14 cellular contexts compared by ENCODE assay signal in genomic region chr22:38850941-38851849, GRCh38. TPM values are rescaled to one million over a fixed set of nuclear protein-coding genes. Genes with fewer than 3 reads are reported as not detected.
DNase-seq lines count a peak whose midpoint lies in the region; ATAC-seq and TF ChIP-seq lines count a peak whose summit lies in the region.
"Had no signal": no experiment of that assay in that cellular context is flagged by ENCODE, and none has a peak within 500 bp of the region (broad histone marks: within the 10 kb centered on the region; RNA-seq: fewer than 3 reads in every experiment).

No MANE protein-coding gene starts in this region.

- in situ Hi-C loops in GM23248 (cut with MboI) (no loop called here), GM13977 (cut with MboI; ENCODE audit: low pct_unique_long_range_greater_than_20kb, low sequenced_read_pairs, unreplicated experiment) (no loop called here)

- 0 out of 2 replicates have a peak, but pooled peaks cover 11% of the 10 kb centered on the region for H3F3A ChIP-seq in GM23248 (ENCODE audit: insufficient read depth)

- H3K9me3 ChIP-seq in GM23248 (ENCODE audit: low read depth) (no peaks in the 10 kb centered on the region), NT2/D1 (ENCODE audit: insufficient read depth, low read length) (no peaks in the 10 kb centered on the region), stomach (no peaks in the 10 kb centered on the region)
- H3K9me3 ChIP-seq: body of pancreas, Caco-2, testis had no signal

- no peak overlapping the region for H3K4me3 ChIP-seq in GM23248
- H3K4me3 ChIP-seq in NT2/D1 (ENCODE audit: insufficient read length, low read depth): no peak overlapping the region
- H3K4me3 ChIP-seq in epithelial cell of esophagus (ENCODE audit: low read length): no peak overlapping the region
- H3K4me3 ChIP-seq in stomach: no peak overlapping the region
- H3K4me3 ChIP-seq: body of pancreas, testis had no signal

- H3K4me1 ChIP-seq in GM23248 (ENCODE audit: insufficient read depth) (peaks cover 10% of the 10 kb centered on the region), NT2/D1 (ENCODE audit: insufficient read depth, insufficient read length) (peaks cover 6% of the 10 kb centered on the region), stomach (no peaks in the 10 kb centered on the region)
- H3K4me1 ChIP-seq: body of pancreas, Caco-2, testis had no signal

- intact Hi-C loops in stomach (cut with DNase I; ENCODE audit: low total_unique reads): loop anchor here (10.0 kb wide), 1 partner anchor 76 kb away; no protein-coding TSS in a partner anchor

- no peaks in the 10 kb centered on the region for H3K9me2 ChIP-seq in GM23248 (ENCODE audit: insufficient read depth)

- H3K9ac ChIP-seq in GM23248 (no peak overlapping the region), NT2/D1 (ENCODE audit: insufficient read length, low read depth) (peak overlapping the region; percentile 8)

- ATAC-seq in GM19351 (IDR thresholded peaks at IDR 0.05; ENCODE audit: unreplicated experiment): no peak
- ATAC-seq: body of pancreas, natural killer cell had no signal

- H3K27ac ChIP-seq in GM23248 (no peak overlapping the region), stomach (no peak overlapping the region)
- H3K27ac ChIP-seq: body of pancreas, testis had no signal

- H3K27me3 ChIP-seq in GM23248 (replicated peaks; ENCODE audit: insufficient read depth) (no peaks in the 10 kb centered on the region; the same call in 1 of the 2 replicates), NT2/D1 (ENCODE audit: insufficient read depth, insufficient read length) (peaks cover 12% of the 10 kb centered on the region), stomach (peaks cover 0 to 11% (median 0%) of the 10 kb centered on the region in 3 donors)
- H3K27me3 ChIP-seq: body of pancreas, testis had no signal

- WGBS in GM23248 (ENCODE audit: low coverage in 1 of 2, low lambda C conversion rate in 2 of 2, missing lambda C conversion rate in 2 of 2), 2 experiments: 32 to 38% methylated on average over 15 of the region's 15 CpGs
- 47 to 59% (median 57%) methylated on average over 15 of the region's 15 CpGs for whole genome bisulfite sequencing in stomach, 5 donors

- TF ChIP-seq CTCF in epithelial cell of esophagus (IDR thresholded peaks at IDR 0.05; ENCODE audit: insufficient read depth, low read depth, low read length, missing control alignments): no peak
- TF ChIP-seq CTCF in stomach (IDR thresholded peaks at IDR 0.05): no peak
- TF ChIP-seq CTCF in GM13977 (IDR thresholded peaks at IDR 0.05; ENCODE audit: extremely low read depth, insufficient read depth, missing control alignments): no peak

- H3K4me2 ChIP-seq in GM23248 (ENCODE audit: unreplicated experiment): no peak overlapping the region

- H2AFZ ChIP-seq in GM23248: no peak overlapping the region

- H3K36me3 ChIP-seq in GM23248 (ENCODE audit: low read depth): no peaks in the 10 kb centered on the region
- no peaks in the 10 kb centered on the region for H3K36me3 ChIP-seq in NT2/D1 (ENCODE audit: insufficient read depth, insufficient read length, low read length)
- H3K36me3 ChIP-seq in stomach: no peaks in the 10 kb centered on the region

- H3K79me2 ChIP-seq in GM23248 (ENCODE audit: insufficient read depth): no peaks in the 10 kb centered on the region

- TF ChIP-seq POLR2A in stomach (IDR thresholded peaks at IDR 0.05): no peak

- no peak for TF ChIP-seq EP300 in stomach (IDR thresholded peaks at IDR 0.05)

- DNase-seq in GM23248: peak; percentile 88
- no peak for DNase-seq in NT2/D1 (ENCODE audit: low read depth, low spot score)
- peak; percentile 85 for DNase-seq in epithelial cell of esophagus (ENCODE audit: low read depth)
- peak; percentile 78 for DNase-seq in renal cortical epithelial cell (ENCODE audit: low read depth)
- DNase-seq in stomach: no peak
- no peak for DNase-seq in GM13977 (ENCODE audit: low spot score)
- DNase-seq: activated CD4-positive, alpha-beta T cell treated with anti-CD3 and anti-CD28 coated beads for 48 hours; body of pancreas; Caco-2; H9; natural killer cell; NCI-H2029; testis had no signal

- H4K20me1 ChIP-seq in GM23248 (ENCODE audit: insufficient read depth): no peaks in the 10 kb centered on the region

RNA-seq across cellular contexts. Expression of gene NPTXR, which starts 7.4 kb away (rescaled TPM):
- 2.7 and 4.2 TPM in 2 replicates for total RNA-seq in GM23248 (2014; rRNA removed; shearing (Covaris generic))
- 0.99 TPM in 2 replicates for polyA plus RNA-seq in GM23248 (2016; fragmentation: Nextera tagmentation; extraction: Ambion mirVana)
- 0.87 and 24.7 TPM in 2 replicates for total RNA-seq in renal cortical epithelial cell
- 10 to 100 TPM in 2 of 5 donors, 1 to 10 TPM in 3; 1.2 to 19.6 (median 4.1) TPM for total RNA-seq in stomach
- polyA plus RNA-seq in stomach: 1 to 10 TPM in 2 of 3 donors, under 1 TPM in 1; 0.46 to 2.4 (median 2.2) TPM

RNA-seq across cellular contexts. Expression of gene CBX6, which starts 20.8 kb away (rescaled TPM):
- total RNA-seq in GM23248 (2014; rRNA removed; shearing (Covaris generic)): 52.1 and 52.7 TPM in 2 replicates
- polyA plus RNA-seq in GM23248 (2016; fragmentation: Nextera tagmentation; extraction: Ambion mirVana): 51.9 and 55.8 TPM in 2 replicates
- 28.3 and 62.7 TPM in 2 replicates for total RNA-seq in renal cortical epithelial cell
- 10 to 100 TPM; 15.4 to 46.0 (median 32.9) TPM for total RNA-seq in stomach
- 10 to 100 TPM in 2 of 3 donors, 1 to 10 TPM in 1; 8.9 to 20.3 (median 14.6) TPM for polyA plus RNA-seq in stomach

RNA-seq across cellular contexts. Expression of gene DNAL4, which starts 57.3 kb away (rescaled TPM):
- 11.6 and 18.9 TPM in 2 replicates for total RNA-seq in GM23248 (2014; rRNA removed; shearing (Covaris generic))
- polyA plus RNA-seq in GM23248 (2016; fragmentation: Nextera tagmentation; extraction: Ambion mirVana) (14.2 and 16.7 TPM in 2 replicates), stomach (10 to 100 TPM; 15.9 to 22.5 (median 21.4) TPM)
- total RNA-seq in renal cortical epithelial cell (18.2 and 33.5 TPM in 2 replicates), stomach (10 to 100 TPM in 4 of 5 donors, under 1 TPM in 1; 0.58 to 33.0 (median 11.2) TPM)

Comparison
In these comparisons a context has a peak if more than half of its experiments do, and no peak if none do; other contexts are left out.
1. DNase-seq: peak in GM23248 (single experiment), epithelial cell of esophagus (single experiment) and renal cortical epithelial cell (single experiment); none in NT2/D1 (single experiment), stomach (single experiment) and GM13977 (single experiment).